17 cellular contexts compared by ENCODE assay signal in genomic region chr12:13718271-13718670, GRCh38.
DNase-seq lines count a peak whose midpoint lies in the region; ATAC-seq, FAIRE-seq and TF ChIP-seq lines count a peak whose summit lies in the region.
"Had no signal": no experiment of that assay in that cellular context is flagged by ENCODE, and none has a peak within 500 bp of the region (broad histone marks: within the 10 kb centered on the region; RNA-seq: fewer than 3 reads in every experiment).

No MANE protein-coding gene starts in this region.

- no peak for TF ChIP-seq POLR2A in transverse colon (IDR thresholded peaks at IDR 0.05)

- no peaks in the 10 kb centered on the region for H3K36me3 ChIP-seq in transverse colon

- no peak for FAIRE-seq in frontal cortex (lab: Jason Lieb, UNC)
- FAIRE-seq: G401.6, GM12892 had no signal

- no peaks in the 10 kb centered on the region for H3K27me3 ChIP-seq in transverse colon

- H3K4me1 ChIP-seq in transverse colon, result peaks cover 0 to 46% (median 12%) of the 10 kb centered on the region in 4 donors

- H3K9me3 ChIP-seq in transverse colon, result no peaks in the 10 kb centered on the region
- H3K9me3 ChIP-seq: Caco-2 had no signal

- TF ChIP-seq EP300 in transverse colon (IDR thresholded peaks at IDR 0.05; ENCODE audit: low read depth), result no peak

- DNase-seq in left kidney (ENCODE audit: low read depth, low spot score) (peak; percentile 10), renal cortical epithelial cell (ENCODE audit: low read depth) (peak; percentile 16), transverse colon (peak; percentile 63), frontal cortex (ENCODE audit: low spot score in 2 of 2) (no peak), HEK293T (ENCODE audit: extremely low spot score) (no peak)
- DNase-seq: C1 segment of cervical spinal cord; Caco-2; CD4-positive, alpha-beta memory T cell; DMS153; DND-41; H9; HFFc6 had no signal

- peak overlapping the region; percentile 57 to 73 (median 68) for H3K27ac ChIP-seq in transverse colon

- TF ChIP-seq CTCF in transverse colon (IDR thresholded peaks at IDR 0.05), result no peak

- POLR2A ChIA-PET in HEK293T (lab: Yijun Ruan, JAX), result no interaction called here

- in situ Hi-C loops in transverse colon (cut with MboI; ENCODE audit: low pct_ligation_motif_present in 1 of 4, low pct_unique_long_range_greater_than_20kb in 1 of 4, low sequenced_read_pairs in 3 of 4), result no loop called here

- no peak for ATAC-seq in GM19328 (IDR thresholded peaks at IDR 0.05; ENCODE audit: unreplicated experiment)
- ATAC-seq: GM23338, HCT116 had no signal

- no peak overlapping the region for H3K4me3 ChIP-seq in transverse colon
- H3K4me3 ChIP-seq: GM23338 had no signal

- intact Hi-C loops in transverse colon (cut with DNase I; ENCODE audit: low total_unique reads), result no loop called here

- 28 to 30% methylated on average over 3 to 5 of the region's 5 CpGs for WGBS in transverse colon (ENCODE audit: low coverage in 1 of 2), 2 donors

- CTCF ChIA-PET in HEK293T (lab: Yijun Ruan, JAX), result no interaction called here

TF ChIP-seq in HEK293T, 16 proteins besides CTCF, POLR2A, EP300 and RAD21:
- TF ChIP-seq FOXM1 (IDR thresholded peaks at IDR 0.05; ENCODE audit: borderline replicate concordance) (no peak), ZNF384 (IDR thresholded peaks at IDR 0.05) (no peak), SP1 (IDR thresholded peaks at IDR 0.05) (no peak), FOXA1 (IDR thresholded peaks at IDR 0.05) (no peak)
TF ChIP-seq in HEK293T: peak in this region for 0.

Comparison
In these comparisons a context has a peak if more than half of its experiments do, and no peak if none do; other contexts are left out.
1. DNase-seq: peak in left kidney (single experiment), renal cortical epithelial cell (single experiment) and transverse colon (single experiment); none in frontal cortex (0 of 2) and HEK293T (single experiment).